Comparison of ENCODE assay signal across 9 cellular contexts in genomic region chr20:63552481-63553249, GRCh38. TPM values are rescaled to one million over a fixed set of nuclear protein-coding genes. Genes with fewer than 3 reads are reported as not detected.
DNase-seq lines count a peak whose midpoint lies in the region; ATAC-seq and TF ChIP-seq lines count a peak whose summit lies in the region.
"Had no signal": no experiment of that assay in that cellular context is flagged by ENCODE, and none has a peak within 500 bp of the region (broad histone marks: within the 10 kb centered on the region; RNA-seq: fewer than 3 reads in every experiment).

No MANE protein-coding gene starts in this region.

- H3K36me3 Mint-ChIP-seq in natural killer cell, result no peaks in the 10 kb centered on the region

- peaks cover 0 to 21% of the 10 kb centered on the region in 2 donors for H3K4me1 Mint-ChIP-seq in natural killer cell

- intact Hi-C loops in natural killer cell (cut with micrococcal nuclease) (loop anchor here (5.0 kb wide), 1 partner anchor 85 kb away; no protein-coding TSS in a partner anchor), uterus (cut with DNase I; ENCODE audit: low total_unique reads) (no loop called here)

- no peaks in the 10 kb centered on the region for H3K9me3 ChIP-seq in uterus

- no peak for TF ChIP-seq CTCF in natural killer cell (IDR thresholded peaks at IDR 0.05)
- no peak for TF ChIP-seq CTCF in uterus (IDR thresholded peaks at IDR 0.05)

- peak overlapping the region; percentile 56 for H3K4me3 Mint-ChIP-seq in natural killer cell

- no peaks in the 10 kb centered on the region for H3K9me3 Mint-ChIP-seq in natural killer cell

- TF ChIP-seq POLR2A in uterus (IDR thresholded peaks at IDR 0.05), result no peak

- ATAC-seq in HG03439 (IDR thresholded peaks at IDR 0.05; ENCODE audit: unreplicated experiment) (peak; percentile 17), natural killer cell (peak; percentile 13 to 49 (median 26))

- no peak overlapping the region for H3K27ac ChIP-seq in uterus

- no peak overlapping the region for H3K4me3 ChIP-seq in uterus

- no peaks in the 10 kb centered on the region for H3K27me3 ChIP-seq in uterus

- peaks cover 0 to 8% of the 10 kb centered on the region in 2 donors for H3K4me1 ChIP-seq in uterus

- peak; percentile 66 for DNase-seq in GM19238 (ENCODE audit: insufficient read length, low spot score)
- peak; percentile 46 for DNase-seq in activated CD4-positive, alpha-beta T cell treated with anti-CD3 and anti-CD28 coated beads, Interleukin-2, amount 50 U/mL, for 1 hour
- DNase-seq in natural killer cell, result peak; percentile 40
- no peak for DNase-seq in NCI-H187 (lab: John Stamatoyannopoulos, UW)
- DNase-seq in uterus, result no peak
- no peak for DNase-seq in NCI-H1930 (lab: John Stamatoyannopoulos, UW)
- DNase-seq in midbrain (lab: John Stamatoyannopoulos, UW), result no peak

- H3K27ac Mint-ChIP-seq in natural killer cell, result peak overlapping the region; percentile 31 to 83

- peaks cover 0 to 3% of the 10 kb centered on the region in 2 donors for H3K27me3 Mint-ChIP-seq in natural killer cell (ENCODE audit: low read depth in 2 of 2)

- H3K36me3 ChIP-seq in uterus, result no peaks in the 10 kb centered on the region

RNA-seq across cellular contexts. Expression of gene FNDC11, which starts 1.3 kb away (rescaled TPM):
- under 1 TPM; 0.19 to 0.75 (median 0.25) TPM for total RNA-seq in natural killer cell
- under 1 TPM in 2 of 4 donors, not detected in 2; 0.34 to 0.69 TPM for total RNA-seq in uterus
- total RNA-seq: HT1080 had no signal

RNA-seq across cellular contexts. Expression of gene SRMS, which starts 5.1 kb away (rescaled TPM):
- under 1 TPM in 2 of 3 donors, not detected in 1; 0.16 to 0.23 TPM for total RNA-seq in natural killer cell
- not detected for total RNA-seq in uterus
- total RNA-seq: HT1080 had no signal

RNA-seq across cellular contexts. Expression of gene PTK6, which starts 15.5 kb away (rescaled TPM):
- total RNA-seq in natural killer cell (under 1 TPM in 2 of 3 donors, not detected in 1; 0.16 to 0.48 TPM), uterus (under 1 TPM in 2 of 4 donors, not detected in 2; under 0.01 TPM)
- total RNA-seq: HT1080 had no signal

RNA-seq across cellular contexts. Expression of gene HELZ2, which starts 21.4 kb away (rescaled TPM):
- total RNA-seq in natural killer cell (10 to 100 TPM; 85.2 to 90.7 (median 89.4) TPM), uterus (10 to 100 TPM in 3 of 4 donors, 1 to 10 TPM in 1; 3.5 to 41.9 (median 22.1) TPM)

RNA-seq across cellular contexts. Expression of gene PPDPF, which starts 32.1 kb away (rescaled TPM):
- total RNA-seq in natural killer cell (100 to 1,000 TPM in 2 of 3 donors, 10 to 100 TPM in 1; 95.5 to 197 (median 159) TPM), uterus (100 to 1,000 TPM in 2 of 4 donors, 10 to 100 TPM in 2; 35.8 to 200 (median 88.6) TPM)

Comparison
In these comparisons a context has a peak if more than half of its experiments do, and no peak if none do; other contexts are left out.
1. DNase-seq: peak in GM19238 (single experiment), activated CD4-positive, alpha-beta T cell treated with anti-CD3 and anti-CD28 coated beads, Interleukin-2, amount 50 U/mL, for 1 hour (single experiment) and natural killer cell (single experiment); none in NCI-H187 (0 of 2), uterus (0 of 2), NCI-H1930 (0 of 2) and midbrain (single experiment).